Comparison of ENCODE assay signal across 1 cellular context in the genomic region with DNA sequence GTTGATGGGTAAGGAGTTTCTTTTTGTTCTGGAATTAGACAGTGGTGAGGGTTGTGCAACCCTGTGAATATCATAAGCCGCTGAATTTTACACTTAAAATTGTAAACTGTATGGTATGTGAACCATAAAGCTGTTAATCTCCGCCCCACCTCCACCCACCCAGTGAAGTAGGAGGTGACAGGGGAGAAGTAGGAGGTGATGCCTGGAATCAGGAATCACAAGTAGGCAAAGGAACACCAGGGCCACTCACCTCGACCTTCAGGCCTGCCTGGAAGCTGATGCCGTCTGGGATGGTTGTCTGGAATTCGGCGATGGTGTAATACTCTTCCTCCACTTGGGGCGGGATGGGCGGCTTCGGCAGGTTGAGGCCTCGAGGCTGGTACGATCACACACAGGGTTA.
TF ChIP-seq lines count a peak whose summit lies in the region.

No MANE protein-coding gene starts in this region.

TF ChIP-seq in IMR-90, 13 proteins besides CTCF, POLR2A, EP300 and RAD21 (continued from another document):
- TF ChIP-seq, protein P1, sequence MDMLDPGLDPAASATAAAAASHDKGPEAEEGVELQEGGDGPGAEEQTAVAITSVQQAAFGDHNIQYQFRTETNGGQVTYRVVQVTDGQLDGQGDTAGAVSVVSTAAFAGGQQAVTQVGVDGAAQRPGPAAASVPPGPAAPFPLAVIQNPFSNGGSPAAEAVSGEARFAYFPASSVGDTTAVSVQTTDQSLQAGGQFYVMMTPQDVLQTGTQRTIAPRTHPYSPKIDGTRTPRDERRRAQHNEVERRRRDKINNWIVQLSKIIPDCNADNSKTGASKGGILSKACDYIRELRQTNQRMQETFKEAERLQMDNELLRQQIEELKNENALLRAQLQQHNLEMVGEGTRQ (IDR thresholded peaks at IDR 0.05; ENCODE audit: low read depth, low read length): no peak
- no peak for TF ChIP-seq MXI1 (IDR thresholded peaks at IDR 0.05; ENCODE audit: borderline replicate concordance, low read depth, low read length)
- no peak for TF ChIP-seq FOS (IDR thresholded peaks at IDR 0.05; ENCODE audit: low read depth, low read length)
TF ChIP-seq in IMR-90: peak in this region for 0.
